Comparison of ENCODE assay signal across 28 cellular contexts in genomic region chr10:4221315-4221714, GRCh38.
DNase-seq lines count a peak whose midpoint lies in the region; ATAC-seq, FAIRE-seq and TF ChIP-seq lines count a peak whose summit lies in the region.
"Had no signal": no experiment of that assay in that cellular context is flagged by ENCODE, and none has a peak within 500 bp of the region (broad histone marks: within the 10 kb centered on the region; RNA-seq: fewer than 3 reads in every experiment).

No MANE protein-coding gene starts in this region.

- POLR2A ChIA-PET in activated CD8-positive, alpha-beta T cell treated with anti-CD3 and anti-CD28 coated beads for 36 hours (lab: Charles Lee) = no interaction called here
- POLR2A ChIA-PET in activated CD8-positive, alpha-beta T cell treated with anti-CD3 and anti-CD28 coated beads, Interleukin-2, amount 10 ng/mL, durations not matched to agents 7 days and 5 days (lab: Charles Lee) = interaction anchor here (1.3 kb wide), 1 partner anchor 436 kb away, joined by 5 read pairs; the partner anchor contains the start of gene KLF6

- peaks cover 2% of the 10 kb centered on the region for H3K9me3 Mint-ChIP-seq in activated CD8-positive, alpha-beta T cell treated with anti-CD3 and anti-CD28 coated beads for 36 hours
- no peaks in the 10 kb centered on the region for H3K9me3 Mint-ChIP-seq in activated CD8-positive, alpha-beta T cell treated with anti-CD3 and anti-CD28 coated beads, Interleukin-2, amount 10 ng/mL, durations not matched to agents 7 days and 5 days (ENCODE audit: insufficient read depth)
- H3K9me3 Mint-ChIP-seq: type B pancreatic cell had no signal

- peaks cover 6% of the 10 kb centered on the region for H3K4me1 Mint-ChIP-seq in activated CD8-positive, alpha-beta T cell treated with anti-CD3 and anti-CD28 coated beads for 36 hours (ENCODE audit: low read depth)
- no peaks in the 10 kb centered on the region for H3K4me1 Mint-ChIP-seq in activated CD8-positive, alpha-beta T cell treated with anti-CD3 and anti-CD28 coated beads, Interleukin-2, amount 10 ng/mL, durations not matched to agents 7 days and 5 days (ENCODE audit: low read depth)

- no peak overlapping the region for H3K4me3 Mint-ChIP-seq in activated CD8-positive, alpha-beta T cell treated with anti-CD3 and anti-CD28 coated beads for 36 hours
- H3K4me3 Mint-ChIP-seq in activated CD8-positive, alpha-beta T cell treated with anti-CD3 and anti-CD28 coated beads, Interleukin-2, amount 10 ng/mL, durations not matched to agents 7 days and 5 days = no peak overlapping the region
- H3K4me3 Mint-ChIP-seq: activated CD4-positive, alpha-beta T cell treated with anti-CD3 and anti-CD28 coated beads, Interleukin-2, amount 10 ng/mL, durations not matched to agents 24 days and 14 days; T-cell; type B pancreatic cell had no signal

- H3K27ac Mint-ChIP-seq in activated CD8-positive, alpha-beta T cell treated with anti-CD3 and anti-CD28 coated beads for 36 hours = no peak overlapping the region
- H3K27ac Mint-ChIP-seq in activated CD8-positive, alpha-beta T cell treated with anti-CD3 and anti-CD28 coated beads, Interleukin-2, amount 10 ng/mL, durations not matched to agents 7 days and 5 days = no peak overlapping the region
- H3K27ac Mint-ChIP-seq: activated CD4-positive, alpha-beta T cell treated with anti-CD3 and anti-CD28 coated beads, Interleukin-2, amount 10 ng/mL, durations not matched to agents 24 days and 14 days; T-cell; type B pancreatic cell had no signal

- intact Hi-C loops in activated CD8-positive, alpha-beta T cell treated with anti-CD3 and anti-CD28 coated beads for 36 hours (cut with micrococcal nuclease) = no loop called here

- ATAC-seq in activated CD8-positive, alpha-beta T cell treated with anti-CD3 and anti-CD28 coated beads for 36 hours = peak; percentile 73
- no peak for ATAC-seq in activated CD8-positive, alpha-beta T cell treated with anti-CD3 and anti-CD28 coated beads, Interleukin-2, amount 10 ng/mL, durations not matched to agents 7 days and 5 days
- ATAC-seq in GM18498 (IDR thresholded peaks at IDR 0.05; ENCODE audit: unreplicated experiment) = no peak
- no peak for ATAC-seq in HG02642 (IDR thresholded peaks at IDR 0.05; ENCODE audit: poor library complexity, unreplicated experiment)
- ATAC-seq: A549, lower lobe of right lung, psoas muscle, T-cell had no signal

- CTCF ChIA-PET in activated CD8-positive, alpha-beta T cell treated with anti-CD3 and anti-CD28 coated beads for 36 hours (lab: Charles Lee) = no interaction called here
- CTCF ChIA-PET in activated CD8-positive, alpha-beta T cell treated with anti-CD3 and anti-CD28 coated beads, Interleukin-2, amount 10 ng/mL, durations not matched to agents 7 days and 5 days (lab: Charles Lee) = no interaction called here

- H3K36me3 ChIP-seq in bronchial epithelial cell (ENCODE audit: control insufficient read depth, insufficient read depth, low read length) (no peaks in the 10 kb centered on the region), H7 (replicated peaks; ENCODE audit: control insufficient read depth, insufficient read depth, low read length) (no peaks in the 10 kb centered on the region)
- H3K36me3 ChIP-seq: BLaER1 treated with 17β-estradiol and CSF1 and Interleukin-3, amounts not matched to agents 10 nM and 100 nM; lower lobe of right lung; Peyer's patch; SJCRH30 had no signal

- no peaks in the 10 kb centered on the region for H3K27me3 Mint-ChIP-seq in activated CD8-positive, alpha-beta T cell treated with anti-CD3 and anti-CD28 coated beads for 36 hours
- H3K27me3 Mint-ChIP-seq in activated CD8-positive, alpha-beta T cell treated with anti-CD3 and anti-CD28 coated beads, Interleukin-2, amount 10 ng/mL, durations not matched to agents 7 days and 5 days (ENCODE audit: low read depth) = peaks cover 11% of the 10 kb centered on the region

- H3K4me3 ChIP-seq in bronchial epithelial cell (ENCODE audit: low read depth, low read length) = no peak overlapping the region
- H3K4me3 ChIP-seq in H7 (ENCODE audit: insufficient read depth, low read depth, low read length) = no peak overlapping the region
- H3K4me3 ChIP-seq: A549; BLaER1 treated with 17β-estradiol and CSF1 and Interleukin-3, amounts not matched to agents 10 nM and 100 nM; lower lobe of right lung; Peyer's patch; psoas muscle; SJCRH30 had no signal

- TF ChIP-seq CTCF in activated CD8-positive, alpha-beta T cell treated with anti-CD3 and anti-CD28 coated beads for 36 hours (IDR thresholded peaks at IDR 0.05) = no peak
- no peak for TF ChIP-seq CTCF in bronchial epithelial cell (IDR thresholded peaks at IDR 0.05; ENCODE audit: insufficient read depth, low read length, severe bottlenecking)

- H3K27me3 ChIP-seq in bronchial epithelial cell (ENCODE audit: control insufficient read depth, insufficient read depth, low read length) (no peaks in the 10 kb centered on the region), H7 (ENCODE audit: control insufficient read depth, insufficient read depth, low read length) (no peaks in the 10 kb centered on the region)
- H3K27me3 ChIP-seq: BLaER1 treated with 17β-estradiol and CSF1 and Interleukin-3, amounts not matched to agents 10 nM and 100 nM; Peyer's patch; SJCRH30 had no signal

- peak; percentile 3 for DNase-seq in activated CD8-positive, alpha-beta T cell treated with anti-CD3 and anti-CD28 coated beads for 36 hours
- DNase-seq in activated CD8-positive, alpha-beta T cell treated with anti-CD3 and anti-CD28 coated beads, Interleukin-2, amount 10 ng/mL, durations not matched to agents 7 days and 5 days = no peak
- DNase-seq in HT1080 (ENCODE audit: low read depth) = peak; percentile 37
- DNase-seq in bronchial epithelial cell (ENCODE audit: low read depth) = peak; percentile 24
- DNase-seq in renal cortical epithelial cell (ENCODE audit: low read depth) = peak; percentile 21
- no peak for DNase-seq in H7
- DNase-seq: activated CD4-positive, alpha-beta T cell treated with anti-CD3 and anti-CD28 coated beads, Interleukin-2, amount 10 ng/mL, durations not matched to agents 24 days and 14 days; activated gamma-delta T cell; hypothalamus; lower lobe of right lung; NCI-H1105; NCI-H2081; NCI-H446; Peyer's patch; psoas muscle; small intestine; stimulated activated CD4-positive, alpha-beta T cell treated with anti-CD3 and anti-CD28 coated beads, Interleukin-2, amount 100 ng/mL, for 48 hours; T-cell had no signal

- no peak for FAIRE-seq in bronchial epithelial cell (lab: Jason Lieb, UNC)
- FAIRE-seq: A549, astrocyte, frontal cortex, keratinocyte, small intestine, TTC549 had no signal

- no peaks in the 10 kb centered on the region for H3K36me3 Mint-ChIP-seq in activated CD8-positive, alpha-beta T cell treated with anti-CD3 and anti-CD28 coated beads for 36 hours (ENCODE audit: low read depth)
- H3K36me3 Mint-ChIP-seq in activated CD8-positive, alpha-beta T cell treated with anti-CD3 and anti-CD28 coated beads, Interleukin-2, amount 10 ng/mL, durations not matched to agents 7 days and 5 days (ENCODE audit: low read depth) = no peaks in the 10 kb centered on the region
- H3K36me3 Mint-ChIP-seq: T-cell, type B pancreatic cell had no signal

Comparison
In these comparisons a context has a peak if more than half of its experiments do, and no peak if none do; other contexts are left out.
1. DNase-seq: peak in activated CD8-positive, alpha-beta T cell treated with anti-CD3 and anti-CD28 coated beads for 36 hours (single experiment), HT1080 (single experiment), bronchial epithelial cell (single experiment) and renal cortical epithelial cell (single experiment); none in activated CD8-positive, alpha-beta T cell treated with anti-CD3 and anti-CD28 coated beads, Interleukin-2, amount 10 ng/mL, durations not matched to agents 7 days and 5 days (single experiment) and H7 (single experiment).